ENCODE assay signal across 24 cellular contexts in the genomic region with DNA sequence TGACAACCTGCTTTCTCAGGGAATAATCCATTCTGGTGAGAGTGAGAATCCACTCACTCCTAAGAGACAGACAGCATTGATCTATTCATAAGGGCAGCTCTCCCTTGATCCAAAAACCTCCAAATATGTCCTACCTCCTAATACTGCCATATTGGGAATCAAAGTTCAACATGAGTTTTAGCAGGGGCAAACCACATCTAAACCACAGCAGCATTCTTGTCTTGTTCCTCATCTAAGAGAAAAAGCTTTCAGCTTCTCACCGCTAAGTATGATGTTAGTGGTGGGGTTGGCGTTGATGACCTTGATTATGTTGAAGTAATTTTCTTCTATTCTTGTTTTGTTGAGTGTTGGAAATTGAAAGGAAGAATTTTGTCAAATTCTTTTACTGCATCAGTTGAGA.
"Had no signal": no experiment of that assay in that cellular context is flagged by ENCODE, and none has a peak within 500 bp of the region (broad histone marks: within the 10 kb centered on the region; RNA-seq: fewer than 3 reads in every experiment).

No MANE protein-coding gene starts in this region.

- H3K4me1 ChIP-seq: ascending aorta, esophagus squamous epithelium, sigmoid colon, thyroid gland had no signal

- H3K27me3 ChIP-seq: ascending aorta, cardiac muscle cell, esophagus squamous epithelium, sigmoid colon, thyroid gland had no signal

- H3K9me3 ChIP-seq: ascending aorta, esophagus squamous epithelium, sigmoid colon, thyroid gland had no signal

- ATAC-seq: activated CD8-positive, alpha-beta T cell treated with anti-CD3 and anti-CD28 coated beads, Interleukin-2, amount 10 ng/mL, durations not matched to agents 7 days and 5 days; activated naive CD8-positive, alpha-beta T cell treated with anti-CD3 and anti-CD28 coated beads, Interleukin-2, amount 50 U/mL, for 24 hours; effector memory CD8-positive, alpha-beta T cell; left lobe of liver; T-cell had no signal

- DNase-seq: activated B cell treated with CpG ODN at 0.5 μM for 24 hours; activated CD4-positive, alpha-beta T cell treated with anti-CD3 and anti-CD28 coated beads for 4 hours; activated CD8-positive, alpha-beta memory T cell treated with anti-CD3 and anti-CD28 coated beads, Interleukin-2, amount 50 U/mL, for 4 hours; activated CD8-positive, alpha-beta T cell treated with anti-CD3 and anti-CD28 coated beads, Interleukin-2, amount 10 ng/mL, durations not matched to agents 7 days and 5 days; activated effector memory CD4-positive, alpha-beta T cell treated with Interleukin-2 at 50 U/mL for 16 hours; activated naive CD4-positive, alpha-beta T cell treated with anti-CD3 and anti-CD28 coated beads, Interleukin-2, amount 10 ng/mL, durations not matched to agents 7 days and 5 days; activated naive CD8-positive, alpha-beta T cell treated with anti-CD3 and anti-CD28 coated beads, Interleukin-2, amount 50 U/mL, for 24 hours; activated T-cell treated with anti-CD3 and anti-CD28 coated beads, Interleukin-2, amount 50 U/mL, for 48 hours; dermis blood vessel endothelial cell; effector memory CD8-positive, alpha-beta T cell; esophagus squamous epithelium; hippocampal formation; islet precursor cell; midbrain; nucleus accumbens; sigmoid colon; stimulated activated CD8-positive, alpha-beta memory T cell treated with anti-CD3 and anti-CD28 coated beads, Interleukin-4, amount 100 ng/mL, for 48 hours; stimulated activated naive CD4-positive, alpha-beta T cell; T-cell; thyroid gland had no signal

- H3K27ac ChIP-seq: ascending aorta, cardiac muscle cell, esophagus squamous epithelium, sigmoid colon, thyroid gland had no signal

- H3K36me3 ChIP-seq: ascending aorta, cardiac muscle cell, esophagus squamous epithelium, sigmoid colon, thyroid gland had no signal

- H3K4me3 ChIP-seq: ascending aorta, cardiac muscle cell, esophagus squamous epithelium, lung, sigmoid colon, thyroid gland had no signal
